ENCODE assay signal across 11 cellular contexts in the genomic region with DNA sequence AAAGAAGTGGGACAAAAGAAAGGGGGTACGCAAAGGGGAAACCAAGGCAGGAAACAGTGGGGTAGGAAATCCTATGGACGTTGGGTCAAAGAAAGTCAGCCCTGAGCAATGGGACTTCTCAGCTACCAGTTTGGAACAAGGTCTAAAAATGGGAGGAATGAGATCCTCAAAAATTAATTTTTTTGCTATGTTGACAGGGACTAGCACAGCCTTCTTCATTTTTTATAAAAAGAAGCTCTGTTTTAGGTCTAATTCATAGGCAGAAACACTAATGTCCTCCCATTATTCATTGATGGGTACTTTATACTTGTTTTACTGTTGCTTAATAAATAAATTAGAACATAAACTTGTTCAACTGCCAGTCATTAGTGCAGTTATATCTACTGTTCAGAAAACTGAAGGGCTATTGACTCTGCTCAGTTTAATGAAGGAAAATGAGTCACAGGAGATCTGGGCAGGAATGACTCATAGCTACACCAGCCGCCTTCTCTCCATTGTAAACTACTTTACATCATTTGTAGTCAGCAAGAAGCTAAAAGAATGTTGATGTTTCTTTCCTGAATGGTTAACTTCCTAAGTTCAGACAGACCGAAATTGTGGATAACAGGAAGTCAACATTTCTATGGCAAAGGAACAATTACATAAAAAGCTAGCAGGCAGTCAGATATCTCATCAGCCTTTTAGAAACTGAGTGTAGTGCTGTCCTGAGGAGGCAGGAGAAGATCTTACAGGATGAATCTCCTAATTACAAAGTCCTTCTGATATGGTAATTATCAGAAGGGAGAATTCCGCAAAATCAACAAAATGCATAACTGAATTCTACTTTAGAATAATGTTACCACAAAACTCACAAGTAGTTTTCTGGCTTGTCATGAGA.
A peak's percentile ranks its signal among the peaks of the same experiment; 100 is the strongest.
DNase-seq lines count a peak whose midpoint lies in the region; ATAC-seq and TF ChIP-seq lines count a peak whose summit lies in the region.
"Had no signal": no experiment of that assay in that cellular context is flagged by ENCODE, and none has a peak within 500 bp of the region (broad histone marks: within the 10 kb centered on the region; RNA-seq: fewer than 3 reads in every experiment).

No MANE protein-coding gene starts in this region.

- no peaks in the 10 kb centered on the region for H3K4me1 ChIP-seq in right cardiac atrium (ENCODE audit: control insufficient read depth, insufficient read depth, low read length)
- peaks cover 0 to 13% of the 10 kb centered on the region in 2 donors for H3K4me1 ChIP-seq in thoracic aorta (ENCODE audit: control insufficient read depth in 1 of 2, low read depth in 2 of 2)

- DNase-seq in DMS153 (lab: John Stamatoyannopoulos, UW) (peak; percentile 65), DMS153 treated with DMSO at 0.1 percent for 48 hours (lab: John Stamatoyannopoulos, UW; ENCODE audit: unreplicated experiment) (no peak), SK-MEL-5 (ENCODE audit: low read depth, low spot score) (peak; percentile 70), right cardiac atrium (peak in 1 of 3 donors; percentile 16), thoracic aorta (ENCODE audit: low spot score) (no peak), NCI-H2029 treated with DMSO at 0.1 percent for 48 hours (lab: John Stamatoyannopoulos, UW) (no peak)
- DNase-seq: activated T-cell treated with anti-CD3 and anti-CD28 coated beads, Interleukin-2, amount 50 U/mL, for 4 hours had no signal

- ATAC-seq in right cardiac atrium, result peak; percentile 70 to 86
- peak; percentile 63 for ATAC-seq in thoracic aorta (ENCODE audit: insufficient number of reproducible peaks, low FRiP score, low read depth)
- no peak for ATAC-seq in HG02884 (IDR thresholded peaks at IDR 0.05; ENCODE audit: unreplicated experiment)
- no peak for ATAC-seq in GM21390 (IDR thresholded peaks at IDR 0.05; ENCODE audit: unreplicated experiment)
- ATAC-seq: activated T-cell treated with anti-CD3 and anti-CD28 coated beads, Interleukin-2, amount 50 U/mL, for 4 hours had no signal

- H3K9me3 ChIP-seq in right cardiac atrium (ENCODE audit: control insufficient read depth, low read length) (no peaks in the 10 kb centered on the region), thoracic aorta (no peaks in the 10 kb centered on the region)
- H3K9me3 ChIP-seq: neutrophil had no signal

- H3K27me3 ChIP-seq in right cardiac atrium (ENCODE audit: control insufficient read depth, insufficient read depth) (no peaks in the 10 kb centered on the region), thoracic aorta (replicated peaks; ENCODE audit: insufficient read depth) (no peaks in the 10 kb centered on the region)
- H3K27me3 ChIP-seq: neutrophil had no signal

- H3K4me3 ChIP-seq in right cardiac atrium (ENCODE audit: low read length) (no peak overlapping the region), thoracic aorta (no peak overlapping the region)

- intact Hi-C loops in right cardiac atrium (cut with DNase I), result no loop called here

- in situ Hi-C loops in SK-MEL-5 (cut with HindIII; ENCODE audit: low pct_unique_long_range_greater_than_20kb, low sequenced_read_pairs), result no loop called here

- no peak for TF ChIP-seq CTCF in thoracic aorta (IDR thresholded peaks at IDR 0.05)

- whole genome bisulfite sequencing in right cardiac atrium, result 57% methylated on average over 5 of the region's 5 CpGs

- H3K36me3 ChIP-seq in thoracic aorta, result no peaks in the 10 kb centered on the region
- H3K36me3 ChIP-seq: neutrophil had no signal

- no peak overlapping the region for H3K27ac ChIP-seq in right cardiac atrium (ENCODE audit: low read length)
- no peak overlapping the region for H3K27ac ChIP-seq in thoracic aorta
- H3K27ac ChIP-seq: 22Rv1, neutrophil had no signal

Comparison
In these comparisons a context has a peak if more than half of its experiments do, and no peak if none do; other contexts are left out.
1. DNase-seq: peak in DMS153 (single experiment) and SK-MEL-5 (single experiment); none in DMS153 treated with DMSO at 0.1 percent for 48 hours (single experiment), thoracic aorta (single experiment) and NCI-H2029 treated with DMSO at 0.1 percent for 48 hours (single experiment).
2. ATAC-seq: peak in right cardiac atrium (2 of 2) and thoracic aorta (single experiment); none in HG02884 (single experiment) and GM21390 (single experiment).